In genomic region chr5:122222580-122222979, GRCh38 we compare ENCODE assay signal across 19 cellular contexts.
"Had no signal": no experiment of that assay in that cellular context is flagged by ENCODE, and none has a peak within 500 bp of the region (broad histone marks: within the 10 kb centered on the region; RNA-seq: fewer than 3 reads in every experiment).

No MANE protein-coding gene starts in this region.

- H3K4me1 ChIP-seq: esophagus muscularis mucosa, foreskin keratinocyte, gastroesophageal sphincter, left lung, lower lobe of right lung had no signal

- H3K4me2 ChIP-seq: hepatocyte had no signal

- H3K27me3 ChIP-seq: esophagus muscularis mucosa, heart left ventricle, hepatocyte, left lung had no signal

- H3K36me3 ChIP-seq: esophagus muscularis mucosa, gastroesophageal sphincter, heart left ventricle, left lung, lower lobe of right lung had no signal

- H3K4me3 ChIP-seq: coronary artery, dorsolateral prefrontal cortex, esophagus muscularis mucosa, gastroesophageal sphincter, heart left ventricle, hepatocyte, left lung, lower lobe of right lung had no signal

- H3K27ac ChIP-seq: coronary artery, dorsolateral prefrontal cortex, esophagus muscularis mucosa, foreskin keratinocyte, gastroesophageal sphincter, heart left ventricle, hepatocyte, left lung, lower lobe of right lung had no signal

- DNase-seq: dermis blood vessel endothelial cell; dorsolateral prefrontal cortex; effector CD4-positive, alpha-beta T cell; effector memory CD4-positive, alpha-beta T cell; foreskin keratinocyte; heart left ventricle; hypothalamus; immature natural killer cell; islet precursor cell; kidney; kidney glomerular epithelial cell; left lung; left ventricle myocardium superior; lower lobe of right lung; mesenchymal stem cell had no signal

- H2AFZ ChIP-seq: hepatocyte had no signal

- ATAC-seq: gastroesophageal sphincter, heart left ventricle, left lung, left ventricle myocardium superior had no signal
